In the genomic region with DNA sequence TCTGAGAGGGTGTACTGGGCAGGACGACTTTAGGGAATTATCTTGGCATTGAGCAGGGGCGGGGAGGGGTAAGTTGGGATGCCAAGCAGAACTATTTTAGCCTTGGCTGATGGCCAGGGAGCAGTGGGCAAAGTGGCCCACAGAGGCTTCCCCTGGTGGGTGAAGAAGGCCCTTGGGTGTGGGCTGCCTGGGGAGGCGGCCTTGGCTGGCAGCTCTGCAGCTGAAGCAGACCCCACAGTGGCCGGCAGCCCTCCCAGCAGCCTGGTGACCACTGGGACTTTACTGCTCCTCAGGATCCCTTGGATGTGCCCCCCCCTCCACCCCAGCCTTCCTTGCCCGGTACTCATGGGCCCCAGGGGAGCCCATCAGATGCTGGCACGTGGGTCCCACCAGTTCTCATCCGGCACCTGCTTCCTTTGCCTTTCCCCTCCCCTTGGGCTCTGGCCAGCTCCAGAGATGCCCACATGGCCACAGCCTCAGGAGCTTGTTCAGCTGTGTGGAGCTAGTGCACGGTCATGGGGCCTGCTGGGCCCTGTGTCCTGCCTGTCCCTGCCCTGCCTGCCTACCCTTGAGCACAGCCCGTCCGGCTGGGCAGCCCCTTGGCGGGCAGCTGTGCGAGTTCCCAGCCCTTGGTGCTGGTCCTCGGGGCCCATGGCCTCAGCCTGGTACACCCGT, we compare ENCODE assay signal across 13 cellular contexts.
DNase-seq lines count a peak whose midpoint lies in the region; ATAC-seq, FAIRE-seq and TF ChIP-seq lines count a peak whose summit lies in the region.
"Had no signal": no experiment of that assay in that cellular context is flagged by ENCODE, and none has a peak within 500 bp of the region (broad histone marks: within the 10 kb centered on the region; RNA-seq: fewer than 3 reads in every experiment).

No MANE protein-coding gene starts in this region.

- peak overlapping the region; percentile 53 for H3K9ac ChIP-seq in NT2/D1 (ENCODE audit: insufficient read length, low read depth)

- peaks cover 27% of the 10 kb centered on the region for H3K4me1 ChIP-seq in NT2/D1 (ENCODE audit: insufficient read depth, insufficient read length)
- H3K4me1 ChIP-seq in heart right ventricle, result peaks cover 0 to 43% (median 32%) of the 10 kb centered on the region in 9 donors
- H3K4me1 ChIP-seq in small intestine (ENCODE audit: control insufficient read depth in 2 of 2, insufficient read depth in 1 of 2, low read depth in 1 of 2, low read length in 1 of 2), result peaks cover 0 to 4% of the 10 kb centered on the region in 2 donors

- peak; percentile 20 to 59 (median 40) for ATAC-seq in heart right ventricle
- ATAC-seq in GM21786 (IDR thresholded peaks at IDR 0.05; ENCODE audit: unreplicated experiment), result no peak
- ATAC-seq: WTC11 had no signal

- H3K4me3 Mint-ChIP-seq in nephron progenitor cell, result no peak overlapping the region
- H3K4me3 Mint-ChIP-seq: WTC11 had no signal

- H3K27ac ChIP-seq in C4-2B, result peak overlapping the region; percentile 89
- H3K27ac ChIP-seq in heart right ventricle, result peak overlapping the region in 3 of 10 donors; percentile 37 to 55 (median 53)
- no peak overlapping the region for H3K27ac ChIP-seq in small intestine (ENCODE audit: low read depth in 1 of 2, low read length in 1 of 2)

- no peak for DNase-seq in NT2/D1 (ENCODE audit: low read depth, low spot score)
- no peak for DNase-seq in heart right ventricle
- no peak for DNase-seq in nephron progenitor cell
- no peak for DNase-seq in GM19240 (ENCODE audit: insufficient read length, low spot score)
- DNase-seq in germinal center (ENCODE audit: low spot score), result no peak
- DNase-seq in small intestine, result no peak
- DNase-seq: DMS153, mammary epithelial cell, NCI-H1105 treated with DMSO at 0.1 percent for 48 hours had no signal

- no peaks in the 10 kb centered on the region for H3K9me3 Mint-ChIP-seq in nephron progenitor cell
- H3K9me3 Mint-ChIP-seq: WTC11 had no signal

- H3K4me3 ChIP-seq in NT2/D1 (ENCODE audit: insufficient read length, low read depth) (no peak overlapping the region), heart right ventricle (no peak overlapping the region), small intestine (ENCODE audit: low read depth in 1 of 2, low read length in 2 of 2) (no peak overlapping the region)

- 62 to 68% methylated on average over 14 of the region's 14 CpGs for WGBS in heart right ventricle, 2 donors
- WGBS in small intestine, 3 donors, result 83 to 93% (median 90%) methylated on average over 12 to 14 of the region's 14 CpGs

- peak overlapping the region; percentile 19 for H3K27ac Mint-ChIP-seq in nephron progenitor cell
- H3K27ac Mint-ChIP-seq: WTC11 had no signal

- H3K9me3 ChIP-seq in NT2/D1 (ENCODE audit: insufficient read depth, low read length) (no peaks in the 10 kb centered on the region), heart right ventricle (no peaks in the 10 kb centered on the region), small intestine (ENCODE audit: control insufficient read depth, low read depth) (no peaks in the 10 kb centered on the region)

- H3K36me3 Mint-ChIP-seq in nephron progenitor cell (ENCODE audit: low read depth), result no peaks in the 10 kb centered on the region
- H3K36me3 Mint-ChIP-seq: WTC11 had no signal

- FAIRE-seq in small intestine (lab: Jason Lieb, UNC), result no peak
- FAIRE-seq: colon had no signal

- intact Hi-C loops in heart right ventricle (cut with DNase I), result loop anchor here in 2 of 10 donors (10.0 kb wide), 1 partner anchor 116 kb away; no protein-coding TSS in a partner anchor

- TF ChIP-seq CTCF in C4-2B (conservative IDR thresholded peaks at IDR 0.05) (no peak), heart right ventricle (IDR thresholded peaks at IDR 0.05) (no peak), nephron progenitor cell (IDR thresholded peaks at IDR 0.05) (no peak)

- no peaks in the 10 kb centered on the region for H3K36me3 ChIP-seq in NT2/D1 (ENCODE audit: insufficient read depth, insufficient read length, low read length)
- no peaks in the 10 kb centered on the region for H3K36me3 ChIP-seq in heart right ventricle
- no peaks in the 10 kb centered on the region for H3K36me3 ChIP-seq in small intestine (ENCODE audit: control insufficient read depth in 2 of 2, insufficient read depth in 2 of 2, low read length in 2 of 2)

- peaks cover 31% of the 10 kb centered on the region for H3K27me3 Mint-ChIP-seq in nephron progenitor cell (ENCODE audit: low read depth, poor library complexity)

- H3K4me1 Mint-ChIP-seq in nephron progenitor cell, result peaks cover 55% of the 10 kb centered on the region

- no peaks in the 10 kb centered on the region for H3K27me3 ChIP-seq in NT2/D1 (ENCODE audit: insufficient read depth, insufficient read length)
- H3K27me3 ChIP-seq in heart right ventricle, result no peaks in the 10 kb centered on the region
- no peaks in the 10 kb centered on the region for H3K27me3 ChIP-seq in small intestine (ENCODE audit: control insufficient read depth in 2 of 2, insufficient read depth in 2 of 2, low read length in 2 of 2)
